In genomic region chr7:70093496-70093895, GRCh38 we compare ENCODE assay signal across 1 cellular context.
A peak's percentile ranks its signal among the peaks of the same experiment; 100 is the strongest.
TF ChIP-seq lines count a peak whose summit lies in the region.

No MANE protein-coding gene starts in this region.

TF ChIP-seq in SK-N-SH, 30 proteins besides CTCF, POLR2A, EP300 and RAD21 (continued from another document):
- no peak for TF ChIP-seq MAX (IDR thresholded peaks at IDR 0.05; ENCODE audit: low read depth)
- TF ChIP-seq FOXJ3 (CRISPR knock-in tag; IDR thresholded peaks at IDR 0.05) = no peak
- TF ChIP-seq ZBTB33 (IDR thresholded peaks at IDR 0.05; ENCODE audit: borderline replicate concordance, low read depth) = no peak
- TF ChIP-seq POLR2AphosphoS5 (IDR thresholded peaks at IDR 0.05; ENCODE audit: low read depth, low read length) = no peak
- peak; percentile 82 for TF ChIP-seq NFIC (IDR thresholded peaks at IDR 0.05; ENCODE audit: borderline replicate concordance)
- no peak for TF ChIP-seq RCOR1 (IDR thresholded peaks at IDR 0.05; ENCODE audit: low read length)
- TF ChIP-seq SIN3A (IDR thresholded peaks at IDR 0.05; ENCODE audit: borderline replicate concordance, low read depth, low read length) = no peak
- TF ChIP-seq FOXM1 (IDR thresholded peaks at IDR 0.05; ENCODE audit: low read depth) = no peak
- TF ChIP-seq PBX3 (IDR thresholded peaks at IDR 0.05) = peak; percentile 62; the same call in 1 of the 2 replicates
- no peak for TF ChIP-seq ELF1 (IDR thresholded peaks at IDR 0.05)
- no peak for TF ChIP-seq RFX5 (IDR thresholded peaks at IDR 0.05; ENCODE audit: low read length)
- TF ChIP-seq TAF1 (IDR thresholded peaks at IDR 0.05; ENCODE audit: borderline replicate concordance, low read depth, low read length) = no peak
